In the genomic region with DNA sequence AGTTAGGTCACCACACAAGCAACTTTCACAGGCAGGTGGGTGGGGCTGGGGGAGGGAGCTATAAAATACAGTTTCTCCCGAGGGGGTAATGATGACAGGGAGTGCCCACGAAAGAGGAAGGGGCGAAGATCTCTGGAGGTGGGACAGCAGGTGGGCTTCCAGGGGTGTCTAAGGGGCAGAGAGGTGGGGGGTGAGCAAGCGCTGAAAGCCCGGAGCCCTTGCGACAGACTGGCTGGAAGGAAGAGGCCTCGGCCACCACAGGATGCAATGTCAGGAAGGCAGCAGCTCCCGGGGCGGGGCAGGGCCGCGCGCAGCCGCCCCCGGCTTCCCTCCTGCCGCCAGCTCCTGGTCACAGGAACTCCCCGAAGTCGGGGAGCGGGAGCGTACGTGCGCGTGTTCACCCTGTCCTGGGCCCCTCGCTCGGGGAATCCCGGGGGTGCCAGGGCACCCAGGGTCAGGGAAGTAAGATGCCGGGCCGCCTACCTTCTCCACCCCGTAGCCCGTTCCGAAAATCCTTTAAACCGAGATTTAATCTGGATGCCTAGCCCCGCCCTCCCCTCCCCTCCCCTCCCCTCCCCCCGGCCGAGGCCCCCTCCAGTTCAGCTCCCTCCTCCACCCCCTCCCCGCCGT, we compare ENCODE assay signal across 8 cellular contexts.
DNase-seq lines count a peak whose midpoint lies in the region; ATAC-seq and TF ChIP-seq lines count a peak whose summit lies in the region.

No MANE protein-coding gene starts in this region.

- intact Hi-C loops in vagina (cut with DNase I) = no loop called here

- H3K4me3 ChIP-seq in foreskin fibroblast (ENCODE audit: low read depth in 1 of 2, low read length in 2 of 2) = peak overlapping the region; percentile 39 to 49
- peak overlapping the region; percentile 83 to 84 for H3K4me3 ChIP-seq in neutrophil (ENCODE audit: low read depth in 1 of 2, low read length in 1 of 2)
- peak overlapping the region; percentile 49 to 78 for H3K4me3 ChIP-seq in vagina

- DNase-seq in CD1c-positive myeloid dendritic cell (ENCODE audit: extremely low spot score) = peak; percentile 95
- peak; percentile 86 for DNase-seq in GM20000 (ENCODE audit: low spot score)
- peak; percentile 22 for DNase-seq in NCI-H1092 (lab: John Stamatoyannopoulos, UW)
- peak; percentile 78 to 83 for DNase-seq in activated T-cell treated with anti-CD3 and anti-CD28 coated beads, Interleukin-2, amount 50 U/mL, for 48 hours
- peak; percentile 76 to 84 for DNase-seq in foreskin fibroblast
- no peak for DNase-seq in vagina (ENCODE audit: extremely low spot score in 2 of 2)

- no peak for ATAC-seq in GM19324 (IDR thresholded peaks at IDR 0.05; ENCODE audit: low FRiP score, unreplicated experiment)

- H3K36me3 ChIP-seq in neutrophil (no peaks in the 10 kb centered on the region), vagina (no peaks in the 10 kb centered on the region)

- no peak for TF ChIP-seq CTCF in GM20000 (IDR thresholded peaks at IDR 0.05; ENCODE audit: extremely low read depth, missing control alignments)
- TF ChIP-seq CTCF in foreskin fibroblast (IDR thresholded peaks at IDR 0.05; ENCODE audit: low read depth, low read length) = no peak
- no peak for TF ChIP-seq CTCF in neutrophil (IDR thresholded peaks at IDR 0.05)
- TF ChIP-seq CTCF in vagina (IDR thresholded peaks at IDR 0.05) = no peak

- TF ChIP-seq POLR2A in vagina (IDR thresholded peaks at IDR 0.05) = peak in 1 of 2 donors; percentile 15

- H3K4me1 ChIP-seq in neutrophil (ENCODE audit: control insufficient read depth in 1 of 2, insufficient read depth in 1 of 2, low read depth in 1 of 2, low read length in 1 of 2) (peaks cover 64 to 69% of the 10 kb centered on the region in 2 experiments), vagina (peaks cover 89% of the 10 kb centered on the region)

- H3K27ac ChIP-seq in neutrophil (peak overlapping the region; percentile 94), vagina (peak overlapping the region; percentile 80)

- no peaks in the 10 kb centered on the region for H3K27me3 ChIP-seq in neutrophil
- no peaks in the 10 kb centered on the region for H3K27me3 ChIP-seq in vagina

- H3K9me3 ChIP-seq in neutrophil = no peaks in the 10 kb centered on the region
- no peaks in the 10 kb centered on the region for H3K9me3 ChIP-seq in vagina

Comparison
In these comparisons a context has a peak if more than half of its experiments do, and no peak if none do; other contexts are left out.
1. DNase-seq: peak in CD1c-positive myeloid dendritic cell (single experiment), GM20000 (single experiment), NCI-H1092 (single experiment), activated T-cell treated with anti-CD3 and anti-CD28 coated beads, Interleukin-2, amount 50 U/mL, for 48 hours (2 of 2) and foreskin fibroblast (2 of 2); none in vagina (0 of 2).
2. Peak in every context shown above with its lines, with median percentiles within 50 percentile points of each other: H3K4me3 ChIP-seq.